In the genomic region with DNA sequence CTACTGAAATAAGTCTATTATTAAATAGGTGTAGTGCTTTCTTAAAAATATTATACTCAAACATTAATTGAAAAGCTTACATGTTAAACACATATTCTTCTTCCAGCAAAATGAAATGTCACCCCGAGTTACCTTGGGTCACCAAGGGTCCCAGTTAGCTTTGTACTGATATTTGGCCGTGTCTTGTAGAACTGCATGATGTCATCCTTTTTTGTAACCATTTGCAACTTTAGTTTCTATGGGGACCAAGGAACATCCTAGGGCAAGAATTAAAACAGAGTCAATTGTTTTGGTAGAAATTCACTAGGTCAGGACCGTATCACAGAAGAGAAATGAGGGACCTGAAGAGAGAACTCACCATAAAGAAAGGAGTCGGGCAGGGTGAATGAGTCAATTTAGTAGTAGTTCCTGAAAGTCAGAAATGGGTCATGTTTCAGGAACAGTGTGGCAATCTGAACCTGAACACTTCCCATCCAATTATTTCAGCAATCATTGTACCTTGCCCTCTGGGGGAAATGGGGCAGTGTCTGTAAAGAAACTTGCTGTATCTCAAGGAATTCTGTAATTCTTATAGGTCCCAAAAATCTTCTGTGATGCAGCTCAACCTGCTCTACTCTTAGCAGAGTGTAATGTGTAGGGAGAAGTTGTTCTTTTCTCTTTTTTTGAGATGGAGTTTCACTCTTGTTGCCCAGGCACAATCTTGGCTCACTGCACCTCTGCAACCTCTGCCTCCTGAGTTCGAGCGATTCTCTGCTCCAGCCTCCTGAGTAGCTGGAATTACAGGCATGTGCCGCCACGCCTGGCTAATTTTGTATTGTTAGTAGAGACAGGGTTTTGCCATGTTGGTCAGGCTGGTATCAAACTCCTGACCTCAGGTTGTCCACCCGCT, we compare ENCODE assay signal across 1 cellular context.
TF ChIP-seq lines count a peak whose summit lies in the region.

No MANE protein-coding gene starts in this region.

TF ChIP-seq in GM23338, 12 proteins besides CTCF, POLR2A, EP300 and RAD21:
- TF ChIP-seq, protein P1, sequence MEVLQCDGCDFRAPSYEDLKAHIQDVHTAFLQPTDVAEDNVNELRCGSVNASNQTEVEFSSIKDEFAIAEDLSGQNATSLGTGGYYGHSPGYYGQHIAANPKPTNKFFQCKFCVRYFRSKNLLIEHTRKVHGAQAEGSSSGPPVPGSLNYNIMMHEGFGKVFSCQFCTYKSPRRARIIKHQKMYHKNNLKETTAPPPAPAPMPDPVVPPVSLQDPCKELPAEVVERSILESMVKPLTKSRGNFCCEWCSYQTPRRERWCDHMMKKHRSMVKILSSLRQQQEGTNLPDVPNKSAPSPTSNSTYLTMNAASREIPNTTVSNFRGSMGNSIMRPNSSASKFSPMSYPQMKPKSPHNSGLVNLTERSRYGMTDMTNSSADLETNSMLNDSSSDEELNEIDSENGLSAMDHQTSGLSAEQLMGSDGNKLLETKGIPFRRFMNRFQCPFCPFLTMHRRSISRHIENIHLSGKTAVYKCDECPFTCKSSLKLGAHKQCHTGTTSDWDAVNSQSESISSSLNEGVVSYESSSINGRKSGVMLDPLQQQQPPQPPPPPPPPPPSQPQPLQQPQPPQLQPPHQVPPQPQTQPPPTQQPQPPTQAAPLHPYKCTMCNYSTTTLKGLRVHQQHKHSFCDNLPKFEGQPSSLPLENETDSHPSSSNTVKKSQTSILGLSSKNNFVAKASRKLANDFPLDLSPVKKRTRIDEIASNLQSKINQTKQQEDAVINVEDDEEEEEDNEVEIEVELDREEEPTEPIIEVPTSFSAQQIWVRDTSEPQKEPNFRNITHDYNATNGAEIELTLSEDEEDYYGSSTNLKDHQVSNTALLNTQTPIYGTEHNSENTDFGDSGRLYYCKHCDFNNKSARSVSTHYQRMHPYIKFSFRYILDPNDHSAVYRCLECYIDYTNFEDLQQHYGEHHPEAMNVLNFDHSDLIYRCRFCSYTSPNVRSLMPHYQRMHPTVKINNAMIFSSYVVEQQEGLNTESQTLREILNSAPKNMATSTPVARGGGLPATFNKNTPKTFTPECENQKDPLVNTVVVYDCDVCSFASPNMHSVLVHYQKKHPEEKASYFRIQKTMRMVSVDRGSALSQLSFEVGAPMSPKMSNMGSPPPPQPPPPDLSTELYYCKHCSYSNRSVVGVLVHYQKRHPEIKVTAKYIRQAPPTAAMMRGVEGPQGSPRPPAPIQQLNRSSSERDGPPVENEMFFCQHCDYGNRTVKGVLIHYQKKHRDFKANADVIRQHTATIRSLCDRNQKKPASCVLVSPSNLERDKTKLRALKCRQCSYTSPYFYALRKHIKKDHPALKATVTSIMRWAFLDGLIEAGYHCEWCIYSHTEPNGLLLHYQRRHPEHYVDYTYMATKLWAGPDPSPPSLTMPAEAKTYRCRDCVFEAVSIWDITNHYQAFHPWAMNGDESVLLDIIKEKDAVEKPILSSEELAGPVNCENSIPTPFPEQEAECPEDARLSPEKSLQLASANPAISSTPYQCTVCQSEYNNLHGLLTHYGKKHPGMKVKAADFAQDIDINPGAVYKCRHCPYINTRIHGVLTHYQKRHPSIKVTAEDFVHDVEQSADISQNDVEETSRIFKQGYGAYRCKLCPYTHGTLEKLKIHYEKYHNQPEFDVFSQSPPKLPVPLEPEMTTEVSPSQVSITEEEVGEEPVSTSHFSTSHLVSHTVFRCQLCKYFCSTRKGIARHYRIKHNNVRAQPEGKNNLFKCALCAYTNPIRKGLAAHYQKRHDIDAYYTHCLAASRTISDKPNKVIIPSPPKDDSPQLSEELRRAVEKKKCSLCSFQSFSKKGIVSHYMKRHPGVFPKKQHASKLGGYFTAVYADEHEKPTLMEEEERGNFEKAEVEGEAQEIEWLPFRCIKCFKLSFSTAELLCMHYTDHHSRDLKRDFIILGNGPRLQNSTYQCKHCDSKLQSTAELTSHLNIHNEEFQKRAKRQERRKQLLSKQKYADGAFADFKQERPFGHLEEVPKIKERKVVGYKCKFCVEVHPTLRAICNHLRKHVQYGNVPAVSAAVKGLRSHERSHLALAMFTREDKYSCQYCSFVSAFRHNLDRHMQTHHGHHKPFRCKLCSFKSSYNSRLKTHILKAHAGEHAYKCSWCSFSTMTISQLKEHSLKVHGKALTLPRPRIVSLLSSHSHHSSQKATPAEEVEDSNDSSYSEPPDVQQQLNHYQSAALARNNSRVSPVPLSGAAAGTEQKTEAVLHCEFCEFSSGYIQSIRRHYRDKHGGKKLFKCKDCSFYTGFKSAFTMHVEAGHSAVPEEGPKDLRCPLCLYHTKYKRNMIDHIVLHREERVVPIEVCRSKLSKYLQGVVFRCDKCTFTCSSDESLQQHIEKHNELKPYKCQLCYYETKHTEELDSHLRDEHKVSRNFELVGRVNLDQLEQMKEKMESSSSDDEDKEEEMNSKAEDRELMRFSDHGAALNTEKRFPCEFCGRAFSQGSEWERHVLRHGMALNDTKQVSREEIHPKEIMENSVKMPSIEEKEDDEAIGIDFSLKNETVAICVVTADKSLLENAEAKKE (CRISPR knock-in tag; IDR thresholded peaks at IDR 0.05) = no peak
